10 cellular contexts compared by ENCODE assay signal in genomic region chr10:113007343-113007771, GRCh38. TPM values are rescaled to one million over a fixed set of nuclear protein-coding genes. Genes with fewer than 3 reads are reported as not detected.
DNase-seq lines count a peak whose midpoint lies in the region; ATAC-seq and TF ChIP-seq lines count a peak whose summit lies in the region.
"Had no signal": no experiment of that assay in that cellular context is flagged by ENCODE, and none has a peak within 500 bp of the region (broad histone marks: within the 10 kb centered on the region; RNA-seq: fewer than 3 reads in every experiment).

No MANE protein-coding gene starts in this region.

- H3K9me3 Mint-ChIP-seq in activated naive CD8-positive, alpha-beta T cell treated with anti-CD3 and anti-CD28 coated beads for 36 hours = no peaks in the 10 kb centered on the region
- H3K9me3 Mint-ChIP-seq in Calu3 (ENCODE audit: low read depth, unreplicated experiment) = no peaks in the 10 kb centered on the region

- H3K79me2 ChIP-seq in trophoblast cell (ENCODE audit: control insufficient read depth, insufficient read depth, low read length, poor library complexity) = peaks cover 22% of the 10 kb centered on the region

- H3K14ac ChIP-seq in trophoblast cell (ENCODE audit: low read length) = no peak overlapping the region

- H3K36me3 ChIP-seq in trophoblast cell (ENCODE audit: control insufficient read depth in 1 of 2, insufficient read depth in 2 of 2, low read length in 2 of 2) = peaks cover 6 to 15% of the 10 kb centered on the region in 2 experiments
- peaks cover 2% of the 10 kb centered on the region for H3K36me3 ChIP-seq in MG63

- no peak overlapping the region for H4K12ac ChIP-seq in trophoblast cell (ENCODE audit: low read depth, low read length)

- H3K4me3 Mint-ChIP-seq in activated naive CD8-positive, alpha-beta T cell treated with anti-CD3 and anti-CD28 coated beads for 36 hours = peak overlapping the region; percentile 72
- H3K4me3 Mint-ChIP-seq in Calu3 (ENCODE audit: low read depth, unreplicated experiment) = no peak overlapping the region

- DNase-seq in DMS53 treated with DMSO at 0.1 percent for 48 hours (lab: John Stamatoyannopoulos, UW; ENCODE audit: unreplicated experiment) (peak; percentile 53), T-helper 1 cell (peak in 4 of 5 donors; percentile 24 to 40 (median 30)), trophoblast cell (peak in 1 of 2 donors; percentile 58), erythroblast (lab: John Stamatoyannopoulos, UW) (no peak), MG63 (no peak), Calu3 (no peak)
- peak; percentile 50 for DNase-seq in activated naive CD8-positive, alpha-beta T cell treated with anti-CD3 and anti-CD28 coated beads for 36 hours
- DNase-seq: amygdala had no signal

- WGBS in trophoblast cell (ENCODE audit: extremely low coverage, insufficient coverage, insufficient read length) = no CpG with 5 or more reads among the region's 4 CpGs

- H3K23ac ChIP-seq in trophoblast cell (ENCODE audit: low read length) = no peak overlapping the region

- peaks cover 5% of the 10 kb centered on the region for H3K36me3 Mint-ChIP-seq in activated naive CD8-positive, alpha-beta T cell treated with anti-CD3 and anti-CD28 coated beads for 36 hours
- H3K36me3 Mint-ChIP-seq in Calu3 (ENCODE audit: insufficient read depth, unreplicated experiment) = peaks cover 30% of the 10 kb centered on the region

- H3K4ac ChIP-seq in trophoblast cell (ENCODE audit: low read depth, low read length) = peak overlapping the region; percentile 2

- H3K4me3 ChIP-seq in trophoblast cell (ENCODE audit: low read depth, low read length) (no peak overlapping the region), MG63 (no peak overlapping the region)
- H3K4me3 ChIP-seq: SK-N-MC had no signal

- H4K91ac ChIP-seq in trophoblast cell (ENCODE audit: low read depth, low read length) = no peak overlapping the region

- BruUV-seq in Calu3 (replicated peaks; lab: Mats Ljungman, UMichigan) = no TSS peak

- CTCF ChIA-PET in Calu3 (lab: Charles Lee) = no interaction called here

- no peak for ATAC-seq in HG03520 (IDR thresholded peaks at IDR 0.05; ENCODE audit: unreplicated experiment)

- peaks cover 5% of the 10 kb centered on the region for H3K9me3 ChIP-seq in trophoblast cell (ENCODE audit: insufficient read depth, low read depth, low read length)
- no peaks in the 10 kb centered on the region for H3K9me3 ChIP-seq in MG63

- peaks cover 79% of the 10 kb centered on the region for H3K27me3 Mint-ChIP-seq in activated naive CD8-positive, alpha-beta T cell treated with anti-CD3 and anti-CD28 coated beads for 36 hours
- no peaks in the 10 kb centered on the region for H3K27me3 Mint-ChIP-seq in Calu3 (ENCODE audit: unreplicated experiment)

- H3K18ac ChIP-seq in trophoblast cell (ENCODE audit: low read length) = no peak overlapping the region

- H3K9ac ChIP-seq in trophoblast cell (ENCODE audit: low read length) = no peak overlapping the region

- H3K4me1 Mint-ChIP-seq in activated naive CD8-positive, alpha-beta T cell treated with anti-CD3 and anti-CD28 coated beads for 36 hours = peaks cover 28% of the 10 kb centered on the region
- peaks cover 35% of the 10 kb centered on the region for H3K4me1 Mint-ChIP-seq in Calu3 (ENCODE audit: low read depth, unreplicated experiment)

- H3K27ac Mint-ChIP-seq in activated naive CD8-positive, alpha-beta T cell treated with anti-CD3 and anti-CD28 coated beads for 36 hours = peak overlapping the region; percentile 65
- H3K27ac Mint-ChIP-seq in Calu3 (ENCODE audit: unreplicated experiment) = no peak overlapping the region

- H3K27ac ChIP-seq in trophoblast cell (ENCODE audit: low read depth, low read length) = no peak overlapping the region
- H3K27ac ChIP-seq: SK-N-MC had no signal

- H2AK5ac ChIP-seq in trophoblast cell (ENCODE audit: low read length) = no peak overlapping the region

- no peak overlapping the region for H2BK12ac ChIP-seq in trophoblast cell (ENCODE audit: low read length)

- no peak overlapping the region for H3K4me2 ChIP-seq in trophoblast cell (ENCODE audit: low read length)

- intact Hi-C loops in Calu3 (cut with micrococcal nuclease; ENCODE audit: unreplicated experiment) = no loop called here

- H4K8ac ChIP-seq in trophoblast cell (ENCODE audit: low read depth, low read length) = no peak overlapping the region

- no peak overlapping the region for H2AFZ ChIP-seq in trophoblast cell (ENCODE audit: insufficient read depth, low read length, poor library complexity)

- no peaks in the 10 kb centered on the region for H3K79me1 ChIP-seq in trophoblast cell (ENCODE audit: low read length)

- no peaks in the 10 kb centered on the region for H3K27me3 ChIP-seq in trophoblast cell (ENCODE audit: insufficient read depth, low read length)
- no peaks in the 10 kb centered on the region for H3K27me3 ChIP-seq in MG63

- TF ChIP-seq CTCF in Calu3 (IDR thresholded peaks at IDR 0.05; ENCODE audit: unreplicated experiment) = no peak

- TF ChIP-seq POLR2A in erythroblast (IDR thresholded peaks at IDR 0.05; ENCODE audit: low read length) = no peak

- H3K4me1 ChIP-seq in trophoblast cell (ENCODE audit: control insufficient read depth in 1 of 2, insufficient read depth in 2 of 2, low read length in 2 of 2) = peaks cover 19 to 35% of the 10 kb centered on the region in 2 experiments

- H2BK5ac ChIP-seq in trophoblast cell (ENCODE audit: low read depth, low read length, poor library complexity) = no peak overlapping the region

- no peak overlapping the region for H2BK120ac ChIP-seq in trophoblast cell (ENCODE audit: insufficient read depth, low read length, poor library complexity)

RNA-seq across cellular contexts. Expression of gene TCF7L2, which starts 57.3 kb away (rescaled TPM):
- 1 to 10 TPM; 1.1 to 1.5 TPM for total RNA-seq in activated naive CD8-positive, alpha-beta T cell treated with anti-CD3 and anti-CD28 coated beads for 36 hours
- polyA plus RNA-seq in trophoblast cell (2013) = 83.7 and 89.6 TPM in 2 replicates
- 0.89 TPM in 1 of 2 replicates, not detected in the other for total RNA-seq in MG63 (2014; rRNA removed; shearing (Covaris generic); ENCODE audit: low replicate concordance)
- 36.6 and 43.0 TPM in 2 replicates for total RNA-seq in Calu3 (2022)

Comparison
In these comparisons a context has a peak if more than half of its experiments do, and no peak if none do; other contexts are left out.
1. DNase-seq: peak in DMS53 treated with DMSO at 0.1 percent for 48 hours (single experiment), T-helper 1 cell (4 of 5) and activated naive CD8-positive, alpha-beta T cell treated with anti-CD3 and anti-CD28 coated beads for 36 hours (single experiment); none in erythroblast (0 of 2), MG63 (single experiment) and Calu3 (single experiment).
2. RNA of gene TCF7L2, which starts 57.3 kb away (total RNA-seq): 36.6 to 43.0 TPM in Calu3; 1.1 to 1.5 TPM in activated naive CD8-positive, alpha-beta T cell treated with anti-CD3 and anti-CD28 coated beads for 36 hours and 0.89 TPM in MG63; every median in the first group is over 10 times any median in the second.